ENCODE assay signal across 8 cellular contexts in the genomic region with DNA sequence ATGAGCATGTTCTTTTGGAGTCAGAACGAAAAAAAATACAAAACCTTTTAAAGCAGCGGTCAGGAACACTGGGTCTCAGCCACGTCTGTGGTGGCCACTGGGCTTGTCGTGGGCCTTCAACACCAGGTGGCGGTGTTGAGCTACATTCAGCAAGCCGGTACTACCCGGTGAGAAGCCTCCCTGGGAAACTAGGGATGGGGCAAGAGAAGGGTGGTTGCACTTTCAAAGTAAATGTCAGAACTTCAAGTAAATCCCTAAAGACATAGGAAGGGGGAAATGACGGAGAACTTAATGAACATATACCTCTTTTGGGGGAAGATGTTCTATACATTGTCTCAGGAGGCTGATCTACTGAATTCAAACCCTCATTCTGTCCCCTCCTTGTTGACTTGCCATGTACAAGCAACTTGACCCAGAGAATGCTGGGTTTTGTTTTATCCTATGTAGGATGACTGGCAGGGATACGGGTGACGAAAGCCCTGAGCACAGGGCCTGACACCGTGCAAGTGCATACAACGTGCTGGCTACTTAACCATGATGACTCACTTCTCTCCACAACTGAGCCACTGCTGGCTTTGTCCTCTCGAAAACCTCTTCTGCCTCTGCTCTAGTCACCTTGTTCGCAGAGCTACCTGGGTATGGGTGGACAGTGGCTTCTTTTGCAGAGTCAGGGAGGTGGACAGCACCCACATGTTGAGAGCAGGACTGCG. TPM values are rescaled to one million over a fixed set of nuclear protein-coding genes. Genes with fewer than 3 reads are reported as not detected.
DNase-seq lines count a peak whose midpoint lies in the region; ATAC-seq and TF ChIP-seq lines count a peak whose summit lies in the region.

No MANE protein-coding gene starts in this region.

- peak; percentile 37 to 52 (median 47) for DNase-seq in CD4-positive, alpha-beta memory T cell
- DNase-seq in RPMI7951 (ENCODE audit: low read depth) (peak; percentile 78), fibroblast of villous mesenchyme (ENCODE audit: low read depth) (peak; percentile 84), substantia nigra (lab: John Stamatoyannopoulos, UW) (peak in 48 of 49 donors; percentile 3 to 87 (median 62))
- DNase-seq in activated T-helper 1 cell treated with anti-CD3 and anti-CD28 coated beads, Interleukin-12 subunit alpha, Interleukin-12 subunit beta, Interleukin-2, Interleukin-4 antibody, amounts not matched to agents 30 ng/mL and 10 ng/mL and 1 ng/mL, durations not matched to agents 14 hours and 24 hours and 36 hours (ENCODE audit: low spot score), result peak; percentile 42

- no peak overlapping the region for H3K27ac Mint-ChIP-seq in CD4-positive, alpha-beta memory T cell
- no peak overlapping the region for H3K27ac Mint-ChIP-seq in activated T-helper 1 cell treated with anti-CD3 and anti-CD28 coated beads, Interleukin-12 subunit alpha, Interleukin-12 subunit beta, Interleukin-2, Interleukin-4 antibody, amounts not matched to agents 30 ng/mL and 10 ng/mL and 1 ng/mL, durations not matched to agents 14 hours and 24 hours and 36 hours

- no peak for TF ChIP-seq EP300 in Ishikawa (IDR thresholded peaks at IDR 0.05; ENCODE audit: borderline replicate concordance)

- TF ChIP-seq CTCF in fibroblast of villous mesenchyme (IDR thresholded peaks at IDR 0.05; ENCODE audit: insufficient read depth, low read depth, low read length) (peak; percentile 93), neutrophil (IDR thresholded peaks at IDR 0.05) (peak; percentile 73)

- peak overlapping the region in 1 of 8 donors; percentile 16 for H3K4me3 Mint-ChIP-seq in CD4-positive, alpha-beta memory T cell
- H3K4me3 Mint-ChIP-seq in activated T-helper 1 cell treated with anti-CD3 and anti-CD28 coated beads, Interleukin-12 subunit alpha, Interleukin-12 subunit beta, Interleukin-2, Interleukin-4 antibody, amounts not matched to agents 30 ng/mL and 10 ng/mL and 1 ng/mL, durations not matched to agents 14 hours and 24 hours and 36 hours, result no peak overlapping the region

- H3K27me3 Mint-ChIP-seq in CD4-positive, alpha-beta memory T cell, result peaks cover 11 to 20% of the 10 kb centered on the region in 2 donors
- H3K27me3 Mint-ChIP-seq in activated T-helper 1 cell treated with anti-CD3 and anti-CD28 coated beads, Interleukin-12 subunit alpha, Interleukin-12 subunit beta, Interleukin-2, Interleukin-4 antibody, amounts not matched to agents 30 ng/mL and 10 ng/mL and 1 ng/mL, durations not matched to agents 14 hours and 24 hours and 36 hours (ENCODE audit: insufficient read depth), result peaks cover 14% of the 10 kb centered on the region

- H3K4me3 ChIP-seq in CD4-positive, alpha-beta memory T cell (ENCODE audit: low read length in 2 of 2), result no peak overlapping the region
- no peak overlapping the region for H3K4me3 ChIP-seq in fibroblast of villous mesenchyme (ENCODE audit: low read depth, low read length)
- H3K4me3 ChIP-seq in neutrophil (ENCODE audit: low read depth in 1 of 2, low read length in 1 of 2), result no peak overlapping the region

- H3K9me3 ChIP-seq in CD4-positive, alpha-beta memory T cell (ENCODE audit: control insufficient read depth in 1 of 2, low read length in 2 of 2), result no peaks in the 10 kb centered on the region
- no peaks in the 10 kb centered on the region for H3K9me3 ChIP-seq in neutrophil

- peak; percentile 87 for TF ChIP-seq RAD21 in Ishikawa (IDR thresholded peaks at IDR 0.05; ENCODE audit: low read depth)

- no peaks in the 10 kb centered on the region for H3K9me3 Mint-ChIP-seq in CD4-positive, alpha-beta memory T cell
- no peaks in the 10 kb centered on the region for H3K9me3 Mint-ChIP-seq in activated T-helper 1 cell treated with anti-CD3 and anti-CD28 coated beads, Interleukin-12 subunit alpha, Interleukin-12 subunit beta, Interleukin-2, Interleukin-4 antibody, amounts not matched to agents 30 ng/mL and 10 ng/mL and 1 ng/mL, durations not matched to agents 14 hours and 24 hours and 36 hours

- POLR2A ChIA-PET in CD4-positive, alpha-beta memory T cell (lab: Charles Lee; ENCODE audit: partially characterized antibody), result no interaction called here

- H3K36me3 Mint-ChIP-seq in CD4-positive, alpha-beta memory T cell, result peaks cover 0 to 3% of the 10 kb centered on the region in 2 donors
- peaks cover 2% of the 10 kb centered on the region for H3K36me3 Mint-ChIP-seq in activated T-helper 1 cell treated with anti-CD3 and anti-CD28 coated beads, Interleukin-12 subunit alpha, Interleukin-12 subunit beta, Interleukin-2, Interleukin-4 antibody, amounts not matched to agents 30 ng/mL and 10 ng/mL and 1 ng/mL, durations not matched to agents 14 hours and 24 hours and 36 hours (ENCODE audit: low read depth)

- H3K4me1 ChIP-seq in CD4-positive, alpha-beta memory T cell (ENCODE audit: insufficient read depth, low read length), result peaks cover 3% of the 10 kb centered on the region
- H3K4me1 ChIP-seq in neutrophil (ENCODE audit: control insufficient read depth in 1 of 2, insufficient read depth in 1 of 2, low read depth in 1 of 2, low read length in 1 of 2), result peaks cover 0 to 6% of the 10 kb centered on the region in 2 experiments

- H3K36me3 ChIP-seq in CD4-positive, alpha-beta memory T cell (ENCODE audit: insufficient read depth, low read length), result no peaks in the 10 kb centered on the region
- H3K36me3 ChIP-seq in neutrophil, result no peaks in the 10 kb centered on the region

- no peak overlapping the region for H3K27ac ChIP-seq in CD4-positive, alpha-beta memory T cell (ENCODE audit: low read depth, low read length)
- H3K27ac ChIP-seq in neutrophil, result no peak overlapping the region
- H3K27ac ChIP-seq in substantia nigra (ENCODE audit: low read depth, low read length, poor library complexity, severe bottlenecking), result no peak overlapping the region

- CTCF ChIA-PET in CD4-positive, alpha-beta memory T cell (lab: Charles Lee; ENCODE audit: partially characterized antibody), result interaction anchor here (0.8 to 2.2 kb wide), 16 partner anchors 9 to 233 kb away, joined by 3 to 17 read pairs (median 4); no protein-coding TSS in a partner anchor

- intact Hi-C loops in CD4-positive, alpha-beta memory T cell (cut with micrococcal nuclease), result loop anchor here (1.0 kb wide), 1 partner anchor 676 kb away; no protein-coding TSS in a partner anchor
- intact Hi-C loops in activated T-helper 1 cell treated with anti-CD3 and anti-CD28 coated beads, Interleukin-12 subunit alpha, Interleukin-12 subunit beta, Interleukin-2, Interleukin-4 antibody, amounts not matched to agents 30 ng/mL and 10 ng/mL and 1 ng/mL, durations not matched to agents 14 hours and 24 hours and 36 hours (cut with micrococcal nuclease), result loop anchor here (1.0 kb wide), 3 partner anchors 35 to 676 kb away; no protein-coding TSS in a partner anchor

- ATAC-seq in GM19467 (IDR thresholded peaks at IDR 0.05; ENCODE audit: unreplicated experiment), result peak; percentile 60

- peaks cover 8 to 24% (median 13%) of the 10 kb centered on the region in 4 donors for H3K4me1 Mint-ChIP-seq in CD4-positive, alpha-beta memory T cell
- peaks cover 5% of the 10 kb centered on the region for H3K4me1 Mint-ChIP-seq in activated T-helper 1 cell treated with anti-CD3 and anti-CD28 coated beads, Interleukin-12 subunit alpha, Interleukin-12 subunit beta, Interleukin-2, Interleukin-4 antibody, amounts not matched to agents 30 ng/mL and 10 ng/mL and 1 ng/mL, durations not matched to agents 14 hours and 24 hours and 36 hours (ENCODE audit: low read depth)

- peaks cover 5% of the 10 kb centered on the region for H3K27me3 ChIP-seq in CD4-positive, alpha-beta memory T cell (ENCODE audit: insufficient read depth, low read length)
- peaks cover 22% of the 10 kb centered on the region for H3K27me3 ChIP-seq in neutrophil

TF ChIP-seq in Ishikawa, 13 proteins besides CTCF, POLR2A, EP300 and RAD21:
- no peak for TF ChIP-seq EGR1 (IDR thresholded peaks at IDR 0.05)
- TF ChIP-seq TEAD4 (IDR thresholded peaks at IDR 0.05), result no peak
- TF ChIP-seq FOXM1 (IDR thresholded peaks at IDR 0.05; ENCODE audit: borderline replicate concordance, low read depth), result no peak
- TF ChIP-seq ZBTB7A (IDR thresholded peaks at IDR 0.05; ENCODE audit: low read depth), result no peak
- TF ChIP-seq, protein P1, sequence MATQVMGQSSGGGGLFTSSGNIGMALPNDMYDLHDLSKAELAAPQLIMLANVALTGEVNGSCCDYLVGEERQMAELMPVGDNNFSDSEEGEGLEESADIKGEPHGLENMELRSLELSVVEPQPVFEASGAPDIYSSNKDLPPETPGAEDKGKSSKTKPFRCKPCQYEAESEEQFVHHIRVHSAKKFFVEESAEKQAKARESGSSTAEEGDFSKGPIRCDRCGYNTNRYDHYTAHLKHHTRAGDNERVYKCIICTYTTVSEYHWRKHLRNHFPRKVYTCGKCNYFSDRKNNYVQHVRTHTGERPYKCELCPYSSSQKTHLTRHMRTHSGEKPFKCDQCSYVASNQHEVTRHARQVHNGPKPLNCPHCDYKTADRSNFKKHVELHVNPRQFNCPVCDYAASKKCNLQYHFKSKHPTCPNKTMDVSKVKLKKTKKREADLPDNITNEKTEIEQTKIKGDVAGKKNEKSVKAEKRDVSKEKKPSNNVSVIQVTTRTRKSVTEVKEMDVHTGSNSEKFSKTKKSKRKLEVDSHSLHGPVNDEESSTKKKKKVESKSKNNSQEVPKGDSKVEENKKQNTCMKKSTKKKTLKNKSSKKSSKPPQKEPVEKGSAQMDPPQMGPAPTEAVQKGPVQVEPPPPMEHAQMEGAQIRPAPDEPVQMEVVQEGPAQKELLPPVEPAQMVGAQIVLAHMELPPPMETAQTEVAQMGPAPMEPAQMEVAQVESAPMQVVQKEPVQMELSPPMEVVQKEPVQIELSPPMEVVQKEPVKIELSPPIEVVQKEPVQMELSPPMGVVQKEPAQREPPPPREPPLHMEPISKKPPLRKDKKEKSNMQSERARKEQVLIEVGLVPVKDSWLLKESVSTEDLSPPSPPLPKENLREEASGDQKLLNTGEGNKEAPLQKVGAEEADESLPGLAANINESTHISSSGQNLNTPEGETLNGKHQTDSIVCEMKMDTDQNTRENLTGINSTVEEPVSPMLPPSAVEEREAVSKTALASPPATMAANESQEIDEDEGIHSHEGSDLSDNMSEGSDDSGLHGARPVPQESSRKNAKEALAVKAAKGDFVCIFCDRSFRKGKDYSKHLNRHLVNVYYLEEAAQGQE (IDR thresholded peaks at IDR 0.05; ENCODE audit: low read depth), result no peak

RNA-seq across cellular contexts. Expression of a gene that starts 49.0 kb away (rescaled TPM):
- total RNA-seq in CD4-positive, alpha-beta memory T cell, result under 1 TPM in 1 of 2 experiments, not detected in 1; 0.29 TPM
- under 1 TPM in 1 of 2 donors, not detected in 1; 0.76 TPM for polyA plus RNA-seq in CD4-positive, alpha-beta memory T cell
- total RNA-seq in RPMI7951 (2014; rRNA removed; shearing (Covaris generic)), result 39.1 and 44.6 TPM in 2 replicates
- total RNA-seq in activated T-helper 1 cell treated with anti-CD3 and anti-CD28 coated beads, Interleukin-12 subunit alpha, Interleukin-12 subunit beta, Interleukin-2, Interleukin-4 antibody, amounts not matched to agents 30 ng/mL and 10 ng/mL and 1 ng/mL, durations not matched to agents 14 hours and 24 hours and 36 hours, result 0.23 and 0.81 TPM in 2 replicates
- 25.9 and 62.8 TPM in 2 replicates for total RNA-seq in fibroblast of villous mesenchyme

Comparison
In these comparisons a context has a peak if more than half of its experiments do, and no peak if none do; other contexts are left out.
1. RNA of a gene that starts 49.0 kb away (total RNA-seq): 39.1 to 44.6 TPM in RPMI7951 and 25.9 to 62.8 TPM in fibroblast of villous mesenchyme; 0.29 TPM in CD4-positive, alpha-beta memory T cell and 0.23 to 0.81 TPM in activated T-helper 1 cell treated with anti-CD3 and anti-CD28 coated beads, Interleukin-12 subunit alpha, Interleukin-12 subunit beta, Interleukin-2, Interleukin-4 antibody, amounts not matched to agents 30 ng/mL and 10 ng/mL and 1 ng/mL, durations not matched to agents 14 hours and 24 hours and 36 hours; every median in the first group is over 10 times any median in the second.
2. Peak in every context shown above with its lines, with median percentiles within 50 percentile points of each other: DNase-seq.